Comparison of ENCODE assay signal across 8 cellular contexts in the genomic region with DNA sequence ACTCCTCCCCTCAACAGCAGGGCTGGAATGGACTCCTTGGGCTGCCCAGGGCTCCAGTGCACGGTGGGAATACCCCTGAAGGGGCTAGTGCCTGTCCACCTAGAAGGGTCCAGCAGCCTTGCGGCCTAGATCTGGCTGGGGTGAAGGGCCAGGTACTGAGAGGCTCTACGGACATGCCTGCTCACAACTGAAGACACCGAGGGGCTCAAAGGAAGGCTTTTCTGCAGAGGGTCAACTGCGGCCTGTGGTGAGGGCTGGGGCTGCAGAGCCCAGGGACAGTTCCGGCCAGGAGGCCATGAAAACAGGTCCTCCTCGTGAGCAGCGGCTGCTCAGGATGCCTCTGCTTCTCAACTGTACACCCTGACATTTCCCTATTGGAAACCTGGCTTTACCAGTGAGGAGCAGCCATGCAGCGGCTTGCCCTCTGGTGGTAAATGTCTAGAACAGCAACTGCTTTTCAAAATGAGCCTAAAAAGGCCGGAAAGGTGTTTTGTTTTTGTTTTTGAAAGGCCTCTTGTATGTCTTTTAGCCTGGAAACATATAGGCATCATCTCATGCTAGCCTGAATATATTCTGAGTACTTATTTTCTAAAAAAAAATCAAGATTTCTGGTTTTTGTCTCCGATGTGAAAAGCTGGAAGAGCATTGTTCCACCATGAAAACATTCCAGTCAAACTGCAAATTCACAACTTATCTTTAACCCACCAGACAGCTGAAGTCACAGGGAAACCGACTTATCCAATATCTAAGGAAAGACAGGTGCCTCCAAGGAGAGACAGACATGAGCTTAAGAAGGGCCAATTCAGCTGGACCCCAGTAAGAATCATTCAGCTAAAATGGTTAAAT.
A peak's percentile ranks its signal among the peaks of the same experiment; 100 is the strongest.
DNase-seq lines count a peak whose midpoint lies in the region; ATAC-seq, FAIRE-seq and TF ChIP-seq lines count a peak whose summit lies in the region.

No MANE protein-coding gene starts in this region.

- intact Hi-C loops in pancreas (cut with DNase I): loop anchor here in 2 of 3 donors (5.0 to 10.0 kb wide), 3 partner anchors 273 to 825 kb away; no protein-coding TSS in a partner anchor

- peak; percentile 90 for TF ChIP-seq CTCF in AG09309 (IDR thresholded peaks at IDR 0.05; ENCODE audit: control insufficient read depth, insufficient read depth, low read depth, low read length, missing control alignments)
- peak; percentile 90 to 92 (median 90) for TF ChIP-seq CTCF in gastroesophageal sphincter (IDR thresholded peaks at IDR 0.05)
- TF ChIP-seq CTCF in pancreas (IDR thresholded peaks at IDR 0.05): peak; percentile 46 to 88 (median 80)

- peaks cover 0 to 8% of the 10 kb centered on the region in 2 donors for H3K36me3 ChIP-seq in gastroesophageal sphincter
- H3K36me3 ChIP-seq in pancreas: no peaks in the 10 kb centered on the region

- FAIRE-seq in pancreas (lab: Jason Lieb, UNC): no peak

- H3K4me3 Mint-ChIP-seq in activated T-cell treated with anti-CD3 and anti-CD28 coated beads, Interleukin-2, amount 50 U/mL, for 24 hours: no peak overlapping the region

- H3K9me3 ChIP-seq in gastroesophageal sphincter: peaks cover 0 to 20% (median 0%) of the 10 kb centered on the region in 3 donors
- H3K9me3 ChIP-seq in pancreas: no peaks in the 10 kb centered on the region

- H3K4me3 ChIP-seq in AG09309 (ENCODE audit: control insufficient read depth, low read depth, low read length) (no peak overlapping the region), gastroesophageal sphincter (no peak overlapping the region), pancreas (no peak overlapping the region)

- peaks cover under 1% of the 10 kb centered on the region for H3K27me3 ChIP-seq in gastroesophageal sphincter
- H3K27me3 ChIP-seq in pancreas: no peaks in the 10 kb centered on the region

- H3K4me1 ChIP-seq in gastroesophageal sphincter (peaks cover 0 to 21% (median 8%) of the 10 kb centered on the region in 3 donors), pancreas (peaks cover 0 to 9% (median 8%) of the 10 kb centered on the region in 3 donors)

- TF ChIP-seq EP300 in gastroesophageal sphincter (IDR thresholded peaks at IDR 0.05): no peak

- peaks cover 54% of the 10 kb centered on the region for H3K4me1 Mint-ChIP-seq in activated T-cell treated with anti-CD3 and anti-CD28 coated beads, Interleukin-2, amount 50 U/mL, for 24 hours (ENCODE audit: low read depth)

- no peak for DNase-seq in AG09309 (ENCODE audit: low read depth)
- DNase-seq in GM03348 (ENCODE audit: low spot score): peak; percentile 81
- peak; percentile 41 for DNase-seq in NCI-H345 (lab: John Stamatoyannopoulos, UW)
- peak; percentile 60 for DNase-seq in activated T-cell treated with anti-CD3 and anti-CD28 coated beads, Interleukin-2, amount 50 U/mL, for 24 hours
- peak in 1 of 6 donors; percentile 48 for DNase-seq in pancreas

- ATAC-seq in gastroesophageal sphincter (no peak), pancreas (peak; percentile 67 to 86 (median 74)), HG03469 (IDR thresholded peaks at IDR 0.05; ENCODE audit: unreplicated experiment) (no peak), GM19395 (IDR thresholded peaks at IDR 0.05; ENCODE audit: unreplicated experiment) (no peak)

- peaks cover 11% of the 10 kb centered on the region for H3K9me3 Mint-ChIP-seq in activated T-cell treated with anti-CD3 and anti-CD28 coated beads, Interleukin-2, amount 50 U/mL, for 24 hours

- H3K36me3 Mint-ChIP-seq in activated T-cell treated with anti-CD3 and anti-CD28 coated beads, Interleukin-2, amount 50 U/mL, for 24 hours (ENCODE audit: low read depth): peaks cover 7% of the 10 kb centered on the region

- no peaks in the 10 kb centered on the region for H3K27me3 Mint-ChIP-seq in activated T-cell treated with anti-CD3 and anti-CD28 coated beads, Interleukin-2, amount 50 U/mL, for 24 hours

- H3K27ac ChIP-seq in gastroesophageal sphincter (peak overlapping the region in 2 of 4 donors; percentile 9 to 61), pancreas (no peak overlapping the region)

- no peak for TF ChIP-seq POLR2A in gastroesophageal sphincter (IDR thresholded peaks at IDR 0.05)

- WGBS in gastroesophageal sphincter (ENCODE audit: low coverage in 1 of 2), 2 donors: 2 to 14% methylated on average over 5 of the region's 12 CpGs
- 39 to 40% methylated on average over 12 of the region's 12 CpGs for WGBS in pancreas, 2 donors

- no peak overlapping the region for H3K27ac Mint-ChIP-seq in activated T-cell treated with anti-CD3 and anti-CD28 coated beads, Interleukin-2, amount 50 U/mL, for 24 hours

Comparison
In these comparisons a context has a peak if more than half of its experiments do, and no peak if none do; other contexts are left out.
1. ATAC-seq: peak in pancreas (4 of 4); none in gastroesophageal sphincter (single experiment), HG03469 (single experiment) and GM19395 (single experiment).
2. Peak in every context shown above with its lines, with median percentiles within 50 percentile points of each other: CTCF ChIP-seq.